In genomic region chr14:74509587-74510210, GRCh38 we compare ENCODE assay signal across 24 cellular contexts. TPM values are rescaled to one million over a fixed set of nuclear protein-coding genes. Genes with fewer than 3 reads are reported as not detected.
DNase-seq lines count a peak whose midpoint lies in the region; ATAC-seq, FAIRE-seq and TF ChIP-seq lines count a peak whose summit lies in the region.
"Had no signal": no experiment of that assay in that cellular context is flagged by ENCODE, and none has a peak within 500 bp of the region (broad histone marks: within the 10 kb centered on the region; RNA-seq: fewer than 3 reads in every experiment).

No MANE protein-coding gene starts in this region.

- no peaks in the 10 kb centered on the region for H3K36me3 ChIP-seq in BLaER1 treated with 17β-estradiol and CSF1 and Interleukin-3, amounts not matched to agents 10 nM and 100 nM
- H3K36me3 ChIP-seq in HUES64 (ENCODE audit: insufficient read depth, low read length) (no peaks in the 10 kb centered on the region), endothelial cell of umbilical vein (ENCODE audit: control insufficient read depth in 2 of 2, extremely low read depth in 1 of 2, insufficient read depth in 2 of 2, low read length in 2 of 2) (peaks cover 37 to 69% of the 10 kb centered on the region in 2 experiments), osteoblast (ENCODE audit: insufficient read depth, low read length) (peaks cover 90% of the 10 kb centered on the region), adrenal gland (replicated peaks in 1 of 2) (no peaks in the 10 kb centered on the region)

- H3K9me1 ChIP-seq in endothelial cell of umbilical vein (replicated peaks; ENCODE audit: control insufficient read depth, extremely low read depth, insufficient read depth, low read length) = no peaks in the 10 kb centered on the region

- CTCF ChIA-PET in endothelial cell of umbilical vein (lab: Charles Lee) = interaction anchor here (1.2 kb wide), 1 partner anchor 9 kb away, joined by 3 read pairs; no protein-coding TSS in a partner anchor
- CTCF ChIA-PET in T-cell (lab: Charles Lee) = no interaction called here

- no peak overlapping the region for H3K9ac ChIP-seq in BLaER1 treated with 17β-estradiol and CSF1 and Interleukin-3, amounts not matched to agents 10 nM and 100 nM
- no peak overlapping the region for H3K9ac ChIP-seq in HUES64 (ENCODE audit: low read depth, low read length)
- no peak overlapping the region for H3K9ac ChIP-seq in endothelial cell of umbilical vein (replicated peaks; ENCODE audit: extremely low read depth, insufficient read depth, low read length)

- no TSS peak for BruUV-seq in endothelial cell of umbilical vein (replicated peaks; lab: Mats Ljungman, UMichigan)

- peak overlapping the region in 9 of 11 experiments; percentile 62 to 97 (median 86); a peak in 14 of 22 replicates for H3K4me2 ChIP-seq in BLaER1 treated with 17β-estradiol and CSF1 and Interleukin-3, amounts not matched to agents 10 nM and 100 nM
- no peak overlapping the region for H3K4me2 ChIP-seq in endothelial cell of umbilical vein (ENCODE audit: insufficient read depth, low read length)
- H3K4me2 ChIP-seq in osteoblast (ENCODE audit: insufficient read depth, low read length) = no peak overlapping the region
- H3K4me2 ChIP-seq: smooth muscle cell had no signal

- H3K79me2 ChIP-seq in endothelial cell of umbilical vein (ENCODE audit: control insufficient read depth, insufficient read depth, low read length) (no peaks in the 10 kb centered on the region), osteoblast (ENCODE audit: insufficient read depth, low read length) (no peaks in the 10 kb centered on the region)

- peaks cover 0 to 4% (median 0%) of the 10 kb centered on the region in 11 experiments; a peak in 3 of 22 replicates for H4K20me1 ChIP-seq in BLaER1 treated with 17β-estradiol and CSF1 and Interleukin-3, amounts not matched to agents 10 nM and 100 nM
- H4K20me1 ChIP-seq in endothelial cell of umbilical vein (replicated peaks; ENCODE audit: control insufficient read depth, extremely low read depth, insufficient read depth, low read length) (no peaks in the 10 kb centered on the region), osteoblast (ENCODE audit: insufficient read depth, low read length) (no peaks in the 10 kb centered on the region)

- no peak overlapping the region for H2AFZ ChIP-seq in endothelial cell of umbilical vein (ENCODE audit: low read depth, low read length)
- no peak overlapping the region for H2AFZ ChIP-seq in osteoblast (ENCODE audit: low read length)

- peaks cover 16 to 17% of the 10 kb centered on the region in 2 donors for H3K27me3 Mint-ChIP-seq in T-cell

- TF ChIP-seq CTCF in endothelial cell of umbilical vein (IDR thresholded peaks at IDR 0.05; ENCODE audit: extremely low read depth in 1 of 2, insufficient read depth in 1 of 2, low read depth in 1 of 2, low read length in 2 of 2) (no peak), osteoblast (IDR thresholded peaks at IDR 0.05; ENCODE audit: extremely low read depth, low read depth, low read length) (no peak), adrenal gland (IDR thresholded peaks at IDR 0.05) (no peak)

- dilution Hi-C loops in endothelial cell of umbilical vein (cut with MboI; ENCODE audit: extremely low pct_ligation_motif_present, low sequenced_read_pairs) = no loop called here

- H3K27ac ChIP-seq in BLaER1 treated with 17β-estradiol and CSF1 and Interleukin-3, amounts not matched to agents 10 nM and 100 nM = no peak overlapping the region
- H3K27ac ChIP-seq in HUES64 (ENCODE audit: low read depth, low read length) (peak overlapping the region; percentile 1; the same call in 1 of the 2 replicates), endothelial cell of umbilical vein (ENCODE audit: insufficient read depth, low read depth, low read length) (no peak overlapping the region), osteoblast (ENCODE audit: low read depth, low read length) (peak overlapping the region; percentile 87), adrenal gland (no peak overlapping the region)
- H3K27ac ChIP-seq: psoas muscle had no signal

- no peak overlapping the region for H3K27ac Mint-ChIP-seq in T-cell
- H3K27ac Mint-ChIP-seq: activated CD4-positive, alpha-beta T cell treated with anti-CD3 and anti-CD28 coated beads for 36 hours; CD8-positive, alpha-beta T cell; natural killer cell treated with Interleukin-12 subunit alpha and Interleukin-12 subunit beta and Interleukin-15 and Interleukin-18, amount 100 ng/mL, for 72 hours; stimulated activated naive B cell treated with anti-CD40 and anti-IgM and Interleukin-4, amounts not matched to agents 10 μg/mL and 1 μg/mL and 100 μg/mL, for 72 hours had no signal

- no peak for ATAC-seq in T-cell (replicated peaks in 1 of 4)
- no peak for ATAC-seq in HG03196 (IDR thresholded peaks at IDR 0.05; ENCODE audit: unreplicated experiment)
- no peak for ATAC-seq in HG03045 (IDR thresholded peaks at IDR 0.05; ENCODE audit: unreplicated experiment)
- ATAC-seq: activated CD4-positive, alpha-beta T cell treated with anti-CD3 and anti-CD28 coated beads for 36 hours; activated T-cell treated with anti-CD3 and anti-CD28 coated beads, Interleukin-2, amount 50 U/mL, for 4 hours; CD8-positive, alpha-beta T cell; left colon; natural killer cell treated with Interleukin-12 subunit alpha and Interleukin-12 subunit beta and Interleukin-15 and Interleukin-18, amount 100 ng/mL, for 72 hours; psoas muscle; stimulated activated naive B cell treated with anti-CD40 and anti-IgM and Interleukin-4, amounts not matched to agents 10 μg/mL and 1 μg/mL and 100 μg/mL, for 72 hours had no signal

- H3K4me3 ChIP-seq in BLaER1 treated with 17β-estradiol and CSF1 and Interleukin-3, amounts not matched to agents 10 nM and 100 nM = no peak overlapping the region
- H3K4me3 ChIP-seq in HUES64 (ENCODE audit: low read length) (no peak overlapping the region), endothelial cell of umbilical vein (replicated peaks in 1 of 3; ENCODE audit: insufficient read depth in 1 of 3, low read depth in 1 of 3, low read length in 3 of 3) (no peak overlapping the region), osteoblast (ENCODE audit: insufficient read depth, low read length) (no peak overlapping the region), adrenal gland (no peak overlapping the region)
- H3K4me3 ChIP-seq: psoas muscle, smooth muscle cell had no signal

- H3K36me3 Mint-ChIP-seq in T-cell = no peaks in the 10 kb centered on the region
- H3K36me3 Mint-ChIP-seq: CD8-positive, alpha-beta T cell; natural killer cell treated with Interleukin-12 subunit alpha and Interleukin-12 subunit beta and Interleukin-15 and Interleukin-18, amount 100 ng/mL, for 72 hours; stimulated activated naive B cell treated with anti-CD40 and anti-IgM and Interleukin-4, amounts not matched to agents 10 μg/mL and 1 μg/mL and 100 μg/mL, for 72 hours had no signal

- POLR2A ChIA-PET in endothelial cell of umbilical vein (lab: Charles Lee) (no interaction called here), T-cell (lab: Charles Lee) (no interaction called here)

- intact Hi-C loops in endothelial cell of umbilical vein (cut with micrococcal nuclease) (no loop called here), adrenal gland (cut with DNase I) (loop anchor here in 1 of 2 donors (5.0 to 10.0 kb wide), 2 partner anchors 93 to 285 kb away; no protein-coding TSS in a partner anchor)

- 0 out of 22 replicates have a peak, but pooled peaks cover 0 to 3% (median 0%) of the 10 kb centered on the region in 11 experiments for H3K27me3 ChIP-seq in BLaER1 treated with 17β-estradiol and CSF1 and Interleukin-3, amounts not matched to agents 10 nM and 100 nM
- H3K27me3 ChIP-seq in HUES64 (ENCODE audit: insufficient read depth, low read length) (no peaks in the 10 kb centered on the region), endothelial cell of umbilical vein (ENCODE audit: control insufficient read depth in 2 of 2, insufficient read depth in 2 of 2, low read length in 2 of 2) (no peaks in the 10 kb centered on the region), osteoblast (ENCODE audit: insufficient read depth, low read length) (no peaks in the 10 kb centered on the region), adrenal gland (no peaks in the 10 kb centered on the region)

- 87% methylated on average over 10 of the region's 10 CpGs for WGBS in HUES64
- 89 to 94% (median 90%) methylated on average over 9 to 10 of the region's 10 CpGs for WGBS in adrenal gland, 4 donors

- DNase-seq in endothelial cell of umbilical vein (ENCODE audit: low read depth, low spot score) (no peak), osteoblast (ENCODE audit: insufficient read length, low spot score, missing footprints) (no peak), T-cell (no peak), adrenal gland (no peak)
- DNase-seq: activated CD4-positive, alpha-beta T cell treated with anti-CD3 and anti-CD28 coated beads for 36 hours; activated naive CD4-positive, alpha-beta T cell treated with anti-CD3 and anti-CD28 coated beads, Interleukin-2, amount 50 U/mL, for 16 hours; activated T-cell treated with anti-CD3 and anti-CD28 coated beads, Interleukin-2, amount 50 U/mL, for 4 hours; CD8-positive, alpha-beta T cell; midbrain; NCI-H1092; NCI-H1930; stimulated activated CD4-positive, alpha-beta T cell treated with anti-CD3 and anti-CD28 coated beads, Interleukin-2, amount 100 ng/mL, for 48 hours; stimulated activated naive B cell treated with anti-CD40 and anti-IgM and Interleukin-4, amounts not matched to agents 10 μg/mL and 1 μg/mL and 100 μg/mL, for 72 hours had no signal

- H3K9me3 ChIP-seq in BLaER1 treated with 17β-estradiol and CSF1 and Interleukin-3, amounts not matched to agents 10 nM and 100 nM (replicated peaks in 1 of 11) = no peaks in the 10 kb centered on the region
- H3K9me3 ChIP-seq in HUES64 (ENCODE audit: insufficient read depth, low read depth, low read length) = no peaks in the 10 kb centered on the region
- H3K9me3 ChIP-seq in endothelial cell of umbilical vein (replicated peaks; ENCODE audit: control insufficient read depth, insufficient read depth, low read length) = no peaks in the 10 kb centered on the region
- H3K9me3 ChIP-seq in osteoblast (ENCODE audit: low read depth, low read length) = no peaks in the 10 kb centered on the region
- H3K9me3 ChIP-seq in adrenal gland (replicated peaks in 1 of 3) = no peaks in the 10 kb centered on the region
- H3K9me3 ChIP-seq: psoas muscle had no signal

- TF ChIP-seq POLR2A in endothelial cell of umbilical vein (IDR thresholded peaks at IDR 0.05; ENCODE audit: low read depth, low read length) = no peak
- TF ChIP-seq POLR2A in adrenal gland (IDR thresholded peaks at IDR 0.05) = no peak

- H3K4me1 ChIP-seq in BLaER1 treated with 17β-estradiol and CSF1 and Interleukin-3, amounts not matched to agents 10 nM and 100 nM = peaks cover 62 to 99% (median 68%) of the 10 kb centered on the region in 10 experiments
- H3K4me1 ChIP-seq in HUES64 (ENCODE audit: insufficient read depth, low read length) (peaks cover 19% of the 10 kb centered on the region), endothelial cell of umbilical vein (ENCODE audit: control insufficient read depth, extremely low read depth, insufficient read depth, low read length) (no peaks in the 10 kb centered on the region), osteoblast (ENCODE audit: insufficient read depth, low read length) (peaks cover 44% of the 10 kb centered on the region), adrenal gland (replicated peaks in 1 of 2) (no peaks in the 10 kb centered on the region)
- H3K4me1 ChIP-seq: psoas muscle had no signal

- peaks cover 6 to 13% (median 11%) of the 10 kb centered on the region in 3 donors for H3K4me1 Mint-ChIP-seq in T-cell

- no peaks in the 10 kb centered on the region for H3K9me3 Mint-ChIP-seq in T-cell
- H3K9me3 Mint-ChIP-seq: activated T-cell treated with anti-CD3 and anti-CD28 coated beads, Interleukin-2, amount 50 U/mL, for 4 hours; CD8-positive, alpha-beta T cell; natural killer cell treated with Interleukin-12 subunit alpha and Interleukin-12 subunit beta and Interleukin-15 and Interleukin-18, amount 100 ng/mL, for 72 hours; stimulated activated naive B cell treated with anti-CD40 and anti-IgM and Interleukin-4, amounts not matched to agents 10 μg/mL and 1 μg/mL and 100 μg/mL, for 72 hours had no signal

- no peak overlapping the region for H3K4me3 Mint-ChIP-seq in T-cell
- H3K4me3 Mint-ChIP-seq: activated CD4-positive, alpha-beta T cell treated with anti-CD3 and anti-CD28 coated beads for 36 hours; activated T-cell treated with anti-CD3 and anti-CD28 coated beads, Interleukin-2, amount 50 U/mL, for 4 hours; CD8-positive, alpha-beta T cell; natural killer cell treated with Interleukin-12 subunit alpha and Interleukin-12 subunit beta and Interleukin-15 and Interleukin-18, amount 100 ng/mL, for 72 hours; stimulated activated naive B cell treated with anti-CD40 and anti-IgM and Interleukin-4, amounts not matched to agents 10 μg/mL and 1 μg/mL and 100 μg/mL, for 72 hours had no signal

- FAIRE-seq in endothelial cell of umbilical vein (lab: Jason Lieb, UNC) = no peak
- FAIRE-seq: G401.6, GM18507, TTC549 had no signal

RNA-seq across cellular contexts. Expression of gene ISCA2, which starts 16.1 kb away (rescaled TPM):
- 33.2 TPM for polyA plus RNA-seq in HUES64 (2013, experiment 1 of 2)
- 39.1 TPM for polyA plus RNA-seq in HUES64 (2013, experiment 2 of 2)
- total RNA-seq in endothelial cell of umbilical vein = 21.7 and 22.6 TPM in 2 replicates
- 25.7 and 29.6 TPM in 2 replicates for polyA plus RNA-seq in endothelial cell of umbilical vein
- 29.9 and 30.6 TPM in 2 replicates for polyA plus RNA-seq in endothelial cell of umbilical vein (2011; cell fraction: cytosol; rRNA removed)
- 11.3 and 13.2 TPM in 2 replicates for polyA plus RNA-seq in endothelial cell of umbilical vein (2011; cell fraction: nucleus; rRNA removed)
- polyA plus RNA-seq in endothelial cell of umbilical vein (2012) = 13.3 and 17.7 TPM in 2 replicates
- polyA minus RNA-seq in endothelial cell of umbilical vein = 5.1 and 5.4 TPM in 2 replicates
- 3.7 TPM for polyA minus RNA-seq in endothelial cell of umbilical vein (2011; cell fraction: cytosol; rRNA and poly(A)+ RNA removed)
- polyA minus RNA-seq in endothelial cell of umbilical vein (2011; cell fraction: nucleus; rRNA and poly(A)+ RNA removed) = 2.6 and 4.0 TPM in 2 replicates
- 8.7 and 18.6 TPM in 2 replicates for total RNA-seq in osteoblast
- 10 to 100 TPM; 21.3 to 42.6 (median 34.1) TPM for total RNA-seq in T-cell
- total RNA-seq in adrenal gland = 10 to 100 TPM; 13.2 to 63.6 (median 47.4) TPM
- 10 to 100 TPM; 20.7 to 50.4 (median 21.5) TPM for polyA plus RNA-seq in adrenal gland

RNA-seq across cellular contexts. Expression of gene NPC2, which starts 16.6 kb away (rescaled TPM):
- 119 TPM for polyA plus RNA-seq in HUES64 (2013, experiment 1 of 2)
- polyA plus RNA-seq in HUES64 (2013, experiment 2 of 2) = 163 TPM
- 203 and 238 TPM in 2 replicates for total RNA-seq in endothelial cell of umbilical vein
- polyA plus RNA-seq in endothelial cell of umbilical vein = 405 and 406 TPM in 2 replicates
- polyA plus RNA-seq in endothelial cell of umbilical vein (2011; cell fraction: cytosol; rRNA removed) = 757 and 765 TPM in 2 replicates
- 162 and 233 TPM in 2 replicates for polyA plus RNA-seq in endothelial cell of umbilical vein (2011; cell fraction: nucleus; rRNA removed)
- polyA plus RNA-seq in endothelial cell of umbilical vein (2012) = 431 and 445 TPM in 2 replicates
- polyA minus RNA-seq in endothelial cell of umbilical vein = 228 and 317 TPM in 2 replicates
- 31.7 TPM for polyA minus RNA-seq in endothelial cell of umbilical vein (2011; cell fraction: cytosol; rRNA and poly(A)+ RNA removed)
- polyA minus RNA-seq in endothelial cell of umbilical vein (2011; cell fraction: nucleus; rRNA and poly(A)+ RNA removed) = 43.1 and 61.9 TPM in 2 replicates
- total RNA-seq in osteoblast = 266 and 291 TPM in 2 replicates
- total RNA-seq in T-cell = 10 to 100 TPM; 32.4 to 61.4 (median 44.8) TPM
- total RNA-seq in adrenal gland = 1,000 to 10,000 TPM in 1 of 8 donors, 100 to 1,000 TPM in 7; 271 to 1,243 (median 371) TPM
- 100 to 1,000 TPM; 179 to 375 (median 297) TPM for polyA plus RNA-seq in adrenal gland

Comparison
In these comparisons a context has a peak if more than half of its experiments do, and no peak if none do; other contexts are left out.
1. H3K27ac ChIP-seq: peak in HUES64 (single experiment) and osteoblast (single experiment); none in BLaER1 treated with 17β-estradiol and CSF1 and Interleukin-3, amounts not matched to agents 10 nM and 100 nM (0 of 11), endothelial cell of umbilical vein (single experiment) and adrenal gland (0 of 5).
2. H3K4me2 ChIP-seq: peak in BLaER1 treated with 17β-estradiol and CSF1 and Interleukin-3, amounts not matched to agents 10 nM and 100 nM (9 of 11); none in endothelial cell of umbilical vein (single experiment) and osteoblast (single experiment).